ENCODE assay signal across 10 cellular contexts in genomic region chr10:88792656-88793055, GRCh38. TPM values are rescaled to one million over a fixed set of nuclear protein-coding genes. Genes with fewer than 3 reads are reported as not detected.
DNase-seq lines count a peak whose midpoint lies in the region; ATAC-seq and TF ChIP-seq lines count a peak whose summit lies in the region.
"Had no signal": no experiment of that assay in that cellular context is flagged by ENCODE, and none has a peak within 500 bp of the region (broad histone marks: within the 10 kb centered on the region; RNA-seq: fewer than 3 reads in every experiment).

No MANE protein-coding gene starts in this region.

- no peaks in the 10 kb centered on the region for H3K27me3 Mint-ChIP-seq in MCF 10A (ENCODE audit: insufficient read depth, unreplicated experiment)
- H3K27me3 Mint-ChIP-seq in activated CD8-positive, alpha-beta memory T cell treated with anti-CD3 and anti-CD28 coated beads, Interleukin-2, amount 10 ng/mL, durations not matched to agents 7 days and 5 days, result peaks cover 9% of the 10 kb centered on the region

- H3K36me3 Mint-ChIP-seq in MCF 10A (ENCODE audit: insufficient read depth, unreplicated experiment), result no peaks in the 10 kb centered on the region
- no peaks in the 10 kb centered on the region for H3K36me3 Mint-ChIP-seq in activated CD8-positive, alpha-beta memory T cell treated with anti-CD3 and anti-CD28 coated beads, Interleukin-2, amount 10 ng/mL, durations not matched to agents 7 days and 5 days

- POLR2A ChIA-PET in MCF 10A (lab: Yijun Ruan, JAX), result interaction anchor here (0.6 to 1.3 kb wide), 4 partner anchors 13 to 383 kb away, joined by 3 to 4 read pairs (median 4); no protein-coding TSS in a partner anchor

- 49% methylated on average over 3 of the region's 3 CpGs for WGBS in liver

- H3K4me3 ChIP-seq in breast epithelium (no peak overlapping the region), astrocyte of the spinal cord (ENCODE audit: low read depth, low read length) (no peak overlapping the region), liver (ENCODE audit: low read depth in 1 of 3, low read length in 3 of 3) (no peak overlapping the region)
- H3K4me3 ChIP-seq: tibial nerve had no signal

- peaks cover 11% of the 10 kb centered on the region for H3K4me1 Mint-ChIP-seq in MCF 10A (ENCODE audit: insufficient read depth, unreplicated experiment)
- H3K4me1 Mint-ChIP-seq in activated CD8-positive, alpha-beta memory T cell treated with anti-CD3 and anti-CD28 coated beads, Interleukin-2, amount 10 ng/mL, durations not matched to agents 7 days and 5 days, result peaks cover 24% of the 10 kb centered on the region

- no peak overlapping the region for H3K27ac ChIP-seq in breast epithelium
- no peak overlapping the region for H3K27ac ChIP-seq in liver (ENCODE audit: low read depth in 1 of 2, low read length in 2 of 2)
- H3K27ac ChIP-seq: tibial nerve had no signal

- in situ Hi-C loops in astrocyte of the spinal cord (cut with HindIII; ENCODE audit: low sequenced_read_pairs), result no loop called here

- BruUV-seq in MCF 10A (replicated peaks; lab: Mats Ljungman, UMichigan), result no TSS peak

- peak overlapping the region; percentile 50 for H3K27ac Mint-ChIP-seq in MCF 10A (ENCODE audit: low read depth, unreplicated experiment)
- no peak overlapping the region for H3K27ac Mint-ChIP-seq in activated CD8-positive, alpha-beta memory T cell treated with anti-CD3 and anti-CD28 coated beads, Interleukin-2, amount 10 ng/mL, durations not matched to agents 7 days and 5 days

- TF ChIP-seq POLR2A in breast epithelium (IDR thresholded peaks at IDR 0.05), result no peak

- H3K9me3 Mint-ChIP-seq in MCF 10A (ENCODE audit: unreplicated experiment), result no peaks in the 10 kb centered on the region
- no peaks in the 10 kb centered on the region for H3K9me3 Mint-ChIP-seq in activated CD8-positive, alpha-beta memory T cell treated with anti-CD3 and anti-CD28 coated beads, Interleukin-2, amount 10 ng/mL, durations not matched to agents 7 days and 5 days (ENCODE audit: low read depth)

- H3K27me3 ChIP-seq in breast epithelium (no peaks in the 10 kb centered on the region), liver (ENCODE audit: control insufficient read depth in 4 of 4, insufficient read depth in 4 of 4, low read length in 3 of 4) (no peaks in the 10 kb centered on the region)
- H3K27me3 ChIP-seq: tibial nerve had no signal

- peak; percentile 30 to 42 for TF ChIP-seq RAD21 in liver (IDR thresholded peaks at IDR 0.05)

- peak; percentile 86 for DNase-seq in MCF 10A (ENCODE audit: unreplicated experiment)
- no peak for DNase-seq in breast epithelium (ENCODE audit: low spot score in 2 of 2)
- DNase-seq in astrocyte of the spinal cord (ENCODE audit: low read depth, low spot score), result peak; percentile 41
- no peak for DNase-seq in activated CD8-positive, alpha-beta memory T cell treated with anti-CD3 and anti-CD28 coated beads, Interleukin-2, amount 10 ng/mL, durations not matched to agents 7 days and 5 days
- DNase-seq in NCI-H748 (lab: John Stamatoyannopoulos, UW; ENCODE audit: unreplicated experiment), result no peak
- no peak for DNase-seq in stimulated activated CD4-positive, alpha-beta T cell treated with anti-CD3 and anti-CD28 coated beads, Interleukin-4, amount 100 ng/mL, for 24 hours
- DNase-seq: NCI-H1930 had no signal

- H3K9me3 ChIP-seq in breast epithelium (no peaks in the 10 kb centered on the region), liver (ENCODE audit: control insufficient read depth in 4 of 4, low read length in 3 of 4) (no peaks in the 10 kb centered on the region)
- H3K9me3 ChIP-seq: tibial nerve had no signal

- ATAC-seq in activated CD8-positive, alpha-beta memory T cell treated with anti-CD3 and anti-CD28 coated beads, Interleukin-2, amount 10 ng/mL, durations not matched to agents 7 days and 5 days, result no peak
- no peak for ATAC-seq in HG03039 (IDR thresholded peaks at IDR 0.05; ENCODE audit: unreplicated experiment)

- intact Hi-C loops in MCF 10A (cut with micrococcal nuclease), result loop anchor here (5.0 to 10.0 kb wide), 2 partner anchors 58 to 105 kb away; no protein-coding TSS in a partner anchor
- intact Hi-C loops in breast epithelium (cut with DNase I; ENCODE audit: low total_unique reads), result no loop called here

- TF ChIP-seq CTCF in MCF 10A (IDR thresholded peaks at IDR 0.05; ENCODE audit: unreplicated experiment), result no peak
- no peak for TF ChIP-seq CTCF in breast epithelium (IDR thresholded peaks at IDR 0.05)
- TF ChIP-seq CTCF in astrocyte of the spinal cord (IDR thresholded peaks at IDR 0.05; ENCODE audit: low read depth, low read length), result no peak
- no peak for TF ChIP-seq CTCF in liver (IDR thresholded peaks at IDR 0.05; ENCODE audit: low read depth, low read length, missing input control)

- CTCF ChIA-PET in MCF 10A (lab: Yijun Ruan, JAX), result interaction anchor here (0.6 to 2.0 kb wide), 5 partner anchors 9 to 210 kb away, joined by 3 to 7 read pairs (median 3); partner anchors contain the start of gene RNLS
- CTCF ChIA-PET in activated CD8-positive, alpha-beta memory T cell treated with anti-CD3 and anti-CD28 coated beads, Interleukin-2, amount 10 ng/mL, durations not matched to agents 7 days and 5 days (lab: Charles Lee), result no interaction called here

- no peaks in the 10 kb centered on the region for H3K36me3 ChIP-seq in breast epithelium
- no peaks in the 10 kb centered on the region for H3K36me3 ChIP-seq in liver (ENCODE audit: control insufficient read depth in 4 of 4, insufficient read depth in 3 of 4, low read depth in 1 of 4, low read length in 3 of 4)
- H3K36me3 ChIP-seq: tibial nerve had no signal

- no peak overlapping the region for H3K9ac ChIP-seq in liver (ENCODE audit: low read depth in 1 of 2, low read length in 2 of 2)

- no peak overlapping the region for H3K4me3 Mint-ChIP-seq in MCF 10A (ENCODE audit: unreplicated experiment)
- no peak overlapping the region for H3K4me3 Mint-ChIP-seq in activated CD8-positive, alpha-beta memory T cell treated with anti-CD3 and anti-CD28 coated beads, Interleukin-2, amount 10 ng/mL, durations not matched to agents 7 days and 5 days

- H3K4me1 ChIP-seq in breast epithelium, result no peaks in the 10 kb centered on the region
- H3K4me1 ChIP-seq in liver (ENCODE audit: control insufficient read depth in 4 of 4, insufficient read depth in 4 of 4, low read length in 3 of 4), result peaks cover 2 to 8% (median 5%) of the 10 kb centered on the region in 4 donors
- H3K4me1 ChIP-seq: tibial nerve had no signal

TF ChIP-seq in liver, 16 proteins besides CTCF, POLR2A, EP300 and RAD21 (continues in another document):
- no peak for TF ChIP-seq FOXA2 (IDR thresholded peaks at IDR 0.05)
- TF ChIP-seq ZBTB33 (IDR thresholded peaks at IDR 0.05), result peak; percentile 32
- TF ChIP-seq JUND (IDR thresholded peaks at IDR 0.05), result peak in 1 of 2 donors; percentile 69
- no peak for TF ChIP-seq FOXA1 (IDR thresholded peaks at IDR 0.05)
- TF ChIP-seq SP1 (IDR thresholded peaks at IDR 0.05), result peak; percentile 51
- no peak for TF ChIP-seq NR2F2 (IDR thresholded peaks at IDR 0.05)
- peak; percentile 53 for TF ChIP-seq MAX (IDR thresholded peaks at IDR 0.05)
- TF ChIP-seq, protein P1, sequence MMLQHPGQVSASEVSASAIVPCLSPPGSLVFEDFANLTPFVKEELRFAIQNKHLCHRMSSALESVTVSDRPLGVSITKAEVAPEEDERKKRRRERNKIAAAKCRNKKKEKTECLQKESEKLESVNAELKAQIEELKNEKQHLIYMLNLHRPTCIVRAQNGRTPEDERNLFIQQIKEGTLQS (IDR thresholded peaks at IDR 0.05), result no peak
- TF ChIP-seq RXRA (IDR thresholded peaks at IDR 0.05), result peak; percentile 53 to 73
- TF ChIP-seq GABPA (IDR thresholded peaks at IDR 0.05 in 1 of 2, conservative IDR thresholded peaks at IDR 0.05 in 1 of 2), result no peak
- peak; percentile 39 for TF ChIP-seq HNF4G (IDR thresholded peaks at IDR 0.05)
- no peak for TF ChIP-seq TAF1 (conservative IDR thresholded peaks at IDR 0.05)
- TF ChIP-seq EGR1 (IDR thresholded peaks at IDR 0.05; ENCODE audit: low read depth in 2 of 2), result no peak
- TF ChIP-seq HNF4A (conservative IDR thresholded peaks at IDR 0.05), result peak; percentile 90 to 91
- peak; percentile 71 for TF ChIP-seq YY1 (IDR thresholded peaks at IDR 0.05)

RNA-seq across cellular contexts. Expression of gene LIPM, which starts 9.9 kb away (rescaled TPM):
- total RNA-seq in MCF 10A (2022) (not detected in 2 replicates), breast epithelium (not detected), liver (not detected)
- not detected for polyA plus RNA-seq in liver
- not detected for total RNA-seq in activated CD8-positive, alpha-beta memory T cell treated with anti-CD3 and anti-CD28 coated beads, Interleukin-2, amount 10 ng/mL, durations not matched to agents 7 days and 5 days
- total RNA-seq: tibial nerve had no signal

RNA-seq across cellular contexts. Expression of gene LIPN, which starts 32.8 kb away (rescaled TPM):
- total RNA-seq in MCF 10A (2022) (not detected in 2 replicates), breast epithelium (not detected), liver (under 1 TPM; 0.09 to 0.25 TPM)
- polyA plus RNA-seq in liver, result under 1 TPM in 1 of 2 donors, not detected in 1; 0.07 TPM
- total RNA-seq in activated CD8-positive, alpha-beta memory T cell treated with anti-CD3 and anti-CD28 coated beads, Interleukin-2, amount 10 ng/mL, durations not matched to agents 7 days and 5 days, result not detected
- total RNA-seq: tibial nerve had no signal

RNA-seq across cellular contexts. Expression of gene ANKRD22, which starts 59.0 kb away (rescaled TPM):
- total RNA-seq in MCF 10A (2022) (0.26 TPM in 1 of 2 replicates, not detected in the other), breast epithelium (1 to 10 TPM in 1 of 3 donors, under 1 TPM in 1, not detected in 1; 0.59 to 1.6 TPM), liver (1 to 10 TPM in 1 of 2 donors, under 1 TPM in 1; 0.42 to 1.0 TPM)
- under 1 TPM; 0.38 to 0.43 TPM for polyA plus RNA-seq in liver
- total RNA-seq in activated CD8-positive, alpha-beta memory T cell treated with anti-CD3 and anti-CD28 coated beads, Interleukin-2, amount 10 ng/mL, durations not matched to agents 7 days and 5 days, result under 1 TPM in 1 of 2 experiments, not detected in 1; 0.37 TPM
- total RNA-seq: tibial nerve had no signal

Comparison
In these comparisons a context has a peak if more than half of its experiments do, and no peak if none do; other contexts are left out.
1. DNase-seq: peak in MCF 10A (single experiment) and astrocyte of the spinal cord (single experiment); none in breast epithelium (0 of 2), activated CD8-positive, alpha-beta memory T cell treated with anti-CD3 and anti-CD28 coated beads, Interleukin-2, amount 10 ng/mL, durations not matched to agents 7 days and 5 days (single experiment), NCI-H748 (single experiment) and stimulated activated CD4-positive, alpha-beta T cell treated with anti-CD3 and anti-CD28 coated beads, Interleukin-4, amount 100 ng/mL, for 24 hours (single experiment).